In the genomic region with DNA sequence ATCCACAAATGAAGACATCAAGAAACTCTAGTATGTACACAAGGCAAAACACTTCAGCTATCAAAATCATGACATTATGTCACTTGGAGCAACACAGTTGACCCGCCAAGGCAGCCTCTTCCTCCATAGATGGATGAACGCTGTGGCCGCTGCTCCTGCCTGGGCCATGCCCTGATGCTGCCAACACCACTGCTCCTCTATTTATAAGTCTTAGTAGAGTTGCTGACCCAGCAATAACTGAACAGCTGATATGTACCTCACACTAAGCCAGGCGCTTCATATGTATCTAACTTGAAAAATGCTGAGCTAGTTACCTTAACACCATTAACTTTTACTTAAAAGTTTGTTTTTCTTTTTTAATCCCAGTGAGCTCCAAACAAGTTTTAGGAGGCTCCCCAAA, we compare ENCODE assay signal across 24 cellular contexts.
"Had no signal": no experiment of that assay in that cellular context is flagged by ENCODE, and none has a peak within 500 bp of the region (broad histone marks: within the 10 kb centered on the region; RNA-seq: fewer than 3 reads in every experiment).

No MANE protein-coding gene starts in this region.

- DNase-seq: activated CD4-positive, alpha-beta T cell treated with anti-CD3 and anti-CD28 coated beads for 48 hours; activated CD4-positive, alpha-beta T cell treated with anti-CD3 and anti-CD28 coated beads, Interleukin-2, amount 50 U/mL, for 4 hours; activated CD4-positive, CD25-positive, alpha-beta regulatory T cell treated with anti-CD3 and anti-CD28 coated beads, Interleukin-2, amount 50 U/mL, for 72 hours; activated CD8-positive, alpha-beta memory T cell treated with anti-CD3 and anti-CD28 coated beads, Interleukin-2, amount 50 U/mL, for 48 hours; activated CD8-positive, alpha-beta T cell treated with anti-CD3 and anti-CD28 coated beads, Interleukin-2, amount 10 ng/mL, durations not matched to agents 7 days and 5 days; activated T-cell treated with anti-CD3 and anti-CD28 coated beads, Interleukin-2, amount 50 U/mL, for 1 hour; aorta; MG63; MV-4-11; NCI-H1092 treated with DMSO at 0.1 percent for 48 hours; NCI-H1417 treated with DMSO at 0.1 percent for 48 hours; NCI-H1694; NCI-H2029; NCI-H2107; NCI-H2171 treated with DMSO at 0.1 percent for 48 hours; NCI-H226; NCI-H526; NCI-H774; NK-92 treated with Interleukin-12 subunit alpha and Interleukin-12 subunit beta, amount 100 ng/mL, for 24 hours; Peyer's patch; SHP77 treated with DMSO at 0.1 percent for 48 hours had no signal

- H3K9me3 ChIP-seq: breast epithelium, MG63, Peyer's patch had no signal

- H3K36me3 ChIP-seq: breast epithelium had no signal

- H3K27ac ChIP-seq: breast epithelium, Peyer's patch, RWPE1 had no signal

- H3K27me3 ChIP-seq: breast epithelium, MG63, Peyer's patch had no signal

- ATAC-seq: activated CD8-positive, alpha-beta T cell treated with anti-CD3 and anti-CD28 coated beads, Interleukin-2, amount 10 ng/mL, durations not matched to agents 7 days and 5 days; WTC11 had no signal

- H3K4me1 ChIP-seq: breast epithelium, Peyer's patch had no signal

- H3K4me3 ChIP-seq: breast epithelium, MG63, Peyer's patch had no signal
